Comparison of ENCODE assay signal across 14 cellular contexts in the genomic region with DNA sequence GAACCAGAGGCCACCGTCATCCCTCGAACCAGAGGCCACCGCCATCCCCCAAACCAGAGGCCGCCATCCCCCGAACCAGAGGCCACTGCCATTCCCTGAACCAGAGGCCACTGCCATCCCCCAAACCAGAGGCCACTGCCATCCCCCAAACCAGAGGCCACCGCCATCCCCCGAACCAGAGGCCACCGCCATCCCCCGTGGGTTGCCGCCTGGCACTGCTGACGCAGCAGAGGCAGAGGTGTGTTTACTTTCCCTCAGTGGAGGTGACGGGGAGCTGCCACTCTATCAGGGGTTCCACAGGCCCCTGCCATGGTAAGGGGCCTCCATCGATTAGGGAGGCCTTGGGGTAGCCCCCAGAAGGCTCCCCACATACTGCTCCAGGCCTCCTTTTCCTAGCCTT. TPM values are rescaled to one million over a fixed set of nuclear protein-coding genes. Genes with fewer than 3 reads are reported as not detected.
DNase-seq lines count a peak whose midpoint lies in the region; ATAC-seq and TF ChIP-seq lines count a peak whose summit lies in the region.
"Had no signal": no experiment of that assay in that cellular context is flagged by ENCODE, and none has a peak within 500 bp of the region (broad histone marks: within the 10 kb centered on the region; RNA-seq: fewer than 3 reads in every experiment).

No MANE protein-coding gene starts in this region.

- 94 to 97% methylated on average over 13 of the region's 13 CpGs for WGBS in heart right ventricle, 2 donors

- TF ChIP-seq CTCF in heart right ventricle (IDR thresholded peaks at IDR 0.05) (no peak), OCI-LY1 (IDR thresholded peaks at IDR 0.05; ENCODE audit: low read length) (no peak), coronary artery (IDR thresholded peaks at IDR 0.05) (no peak)

- H3K36me3 ChIP-seq in heart right ventricle: no peaks in the 10 kb centered on the region
- no peaks in the 10 kb centered on the region for H3K36me3 ChIP-seq in OCI-LY1 (ENCODE audit: insufficient read depth, low read length)
- H3K36me3 ChIP-seq in HAP-1 (replicated peaks): no peaks in the 10 kb centered on the region

- peak overlapping the region; percentile 41 for H3K4me2 ChIP-seq in OCI-LY1 (ENCODE audit: low read length)

- no peak for DNase-seq in heart right ventricle
- DNase-seq in Right ventricle myocardium superior: no peak
- DNase-seq in coronary artery (ENCODE audit: low spot score): no peak
- no peak for DNase-seq in HAP-1 (ENCODE audit: low spot score in 2 of 2)
- DNase-seq in OCI-M2 (lab: John Stamatoyannopoulos, UW; ENCODE audit: unreplicated experiment): no peak
- DNase-seq: Calu3; NCI-H446; stimulated activated CD4-positive, alpha-beta T cell treated with anti-CD3 and anti-CD28 coated beads, Interleukin-4, amount 100 ng/mL, for 24 hours had no signal

- H3K9me3 ChIP-seq in heart right ventricle (no peaks in the 10 kb centered on the region), OCI-LY1 (ENCODE audit: low read length) (no peaks in the 10 kb centered on the region), HAP-1 (no peaks in the 10 kb centered on the region)

- no peaks in the 10 kb centered on the region for H3K79me2 ChIP-seq in OCI-LY1 (ENCODE audit: insufficient read depth, low read length)

- ATAC-seq in heart right ventricle (no peak), Right ventricle myocardium superior (ENCODE audit: poor library complexity) (no peak), HG03159 (IDR thresholded peaks at IDR 0.05; ENCODE audit: unreplicated experiment) (no peak)
- ATAC-seq: esophagus mucosa had no signal

- intact Hi-C loops in heart right ventricle (cut with DNase I): no loop called here
- intact Hi-C loops in Right ventricle myocardium superior (cut with DNase I): no loop called here

- H3K27me3 ChIP-seq in heart right ventricle: peaks cover 0 to 31% (median 4%) of the 10 kb centered on the region in 7 donors
- H3K27me3 ChIP-seq in OCI-LY1 (ENCODE audit: insufficient read depth, low read length): peaks cover 15% of the 10 kb centered on the region
- no peaks in the 10 kb centered on the region for H3K27me3 ChIP-seq in HAP-1 (ENCODE audit: low read depth)

- H2AFZ ChIP-seq in OCI-LY1 (ENCODE audit: low read length): no peak overlapping the region

- H3K27ac ChIP-seq in heart right ventricle (peak overlapping the region in 8 of 10 donors; percentile 8 to 80 (median 72)), OCI-LY1 (ENCODE audit: low read depth, low read length, poor library complexity, severe bottlenecking) (no peak overlapping the region), coronary artery (peak overlapping the region; percentile 54 to 62), temporal lobe (ENCODE audit: low read depth, low read length) (peak overlapping the region; percentile 85)
- H3K27ac ChIP-seq: HL-60, SK-N-MC had no signal

- H4K20me1 ChIP-seq in OCI-LY1 (ENCODE audit: insufficient read depth, low read length): no peaks in the 10 kb centered on the region

- H3F3A ChIP-seq in OCI-LY1 (ENCODE audit: insufficient read depth, low read length): no peaks in the 10 kb centered on the region

- no peaks in the 10 kb centered on the region for H3K9me2 ChIP-seq in OCI-LY1 (ENCODE audit: low read depth, low read length)

- no peak overlapping the region for H3K9ac ChIP-seq in OCI-LY1 (ENCODE audit: low read length)

- in situ Hi-C loops in HAP-1 (cut with MboI; ENCODE audit: low sequenced_read_pairs): no loop called here

- peaks cover 4 to 47% (median 21%) of the 10 kb centered on the region in 9 donors for H3K4me1 ChIP-seq in heart right ventricle
- peaks cover 20% of the 10 kb centered on the region for H3K4me1 ChIP-seq in OCI-LY1 (ENCODE audit: insufficient read depth, low read length, severe bottlenecking)
- H3K4me1 ChIP-seq in HAP-1: no peaks in the 10 kb centered on the region

- H3K4me3 ChIP-seq in heart right ventricle (no peak overlapping the region), OCI-LY1 (ENCODE audit: low read depth, low read length, poor library complexity, severe bottlenecking) (no peak overlapping the region), coronary artery (no peak overlapping the region), HAP-1 (no peak overlapping the region)
- H3K4me3 ChIP-seq: SK-N-MC had no signal

RNA-seq across cellular contexts. Expression of a gene that starts 1.5 kb away (rescaled TPM):
- 10 to 100 TPM; 55.9 to 73.9 (median 60.7) TPM for total RNA-seq in heart right ventricle
- polyA plus RNA-seq in heart right ventricle: 10 to 100 TPM; 13.1 to 29.7 TPM
- total RNA-seq in Right ventricle myocardium superior: 78.6 TPM
- 19.4 TPM for total RNA-seq in temporal lobe
